Comparison of ENCODE assay signal across 22 cellular contexts in genomic region chr2:132984731-132985130, GRCh38.
"Had no signal": no experiment of that assay in that cellular context is flagged by ENCODE, and none has a peak within 500 bp of the region (broad histone marks: within the 10 kb centered on the region; RNA-seq: fewer than 3 reads in every experiment).

No MANE protein-coding gene starts in this region.

- H3K4me3 ChIP-seq: ascending aorta, coronary artery, dorsolateral prefrontal cortex, suprapubic skin, tibial artery had no signal

- H3K9me3 Mint-ChIP-seq: activated B cell treated with CpG ODN at 0.5 μM for 24 hours; activated CD8-positive, alpha-beta T cell treated with anti-CD3 and anti-CD28 coated beads for 36 hours; activated T-helper 2 cell treated with anti-CD3 and anti-CD28 coated beads, Interferon-gamma antibody, Interleukin-2, Interleukin-4, amounts not matched to agents 10 μg/mL and 5 μg/mL and 100 μg/mL, durations not matched to agents 14 hours and 24 hours and 36 hours; T-helper 2 cell treated with Interferon-gamma antibody and Interleukin-4, amounts not matched to agents 5 μg/mL and 100 μg/mL, for 36 hours had no signal

- ATAC-seq: activated CD8-positive, alpha-beta T cell treated with anti-CD3 and anti-CD28 coated beads for 36 hours; activated naive CD4-positive, alpha-beta T cell treated with anti-CD3 and anti-CD28 coated beads, Interleukin-2, amount 50 U/mL, for 72 hours; left ventricle myocardium superior had no signal

- DNase-seq: activated B cell treated with CpG ODN at 0.5 μM for 24 hours; activated CD4-positive, alpha-beta T cell treated with anti-CD3 and anti-CD28 coated beads, Interleukin-2, amount 50 U/mL, for 1 hour; activated CD8-positive, alpha-beta T cell treated with anti-CD3 and anti-CD28 coated beads for 36 hours; activated T-cell treated with anti-CD3 and anti-CD28 coated beads, Interleukin-2, amount 50 U/mL, for 48 hours; brain microvascular endothelial cell; dorsolateral prefrontal cortex; effector memory CD4-positive, alpha-beta T cell; left ventricle myocardium superior; mammary epithelial cell; naive B cell; retina; stimulated activated CD4-positive, alpha-beta T cell treated with anti-CD3 and anti-CD28 coated beads, Interleukin-15, amount 100 ng/mL, for 24 hours; stimulated activated naive CD4-positive, alpha-beta T cell; T-helper 1 cell; tibial artery had no signal

- H3K27ac ChIP-seq: ascending aorta, brain microvascular endothelial cell, coronary artery, dorsolateral prefrontal cortex, suprapubic skin, tibial artery had no signal

- FAIRE-seq: frontal cortex had no signal

- H3K36me3 Mint-ChIP-seq: activated naive CD4-positive, alpha-beta T cell treated with anti-CD3 and anti-CD28 coated beads, Interleukin-2, amount 50 U/mL, for 72 hours; naive B cell had no signal

- H3K27me3 ChIP-seq: ascending aorta, brain microvascular endothelial cell, dorsolateral prefrontal cortex, suprapubic skin had no signal

- H3K4me1 ChIP-seq: ascending aorta, suprapubic skin, tibial artery had no signal

- H3K36me3 ChIP-seq: ascending aorta, brain microvascular endothelial cell, suprapubic skin, tibial artery had no signal

- H3K4me1 Mint-ChIP-seq: activated B cell treated with CpG ODN at 0.5 μM for 24 hours, naive B cell had no signal

- H3K4me3 Mint-ChIP-seq: activated B cell treated with CpG ODN at 0.5 μM for 24 hours; activated CD8-positive, alpha-beta T cell treated with anti-CD3 and anti-CD28 coated beads for 36 hours; naive B cell; T-helper 2 cell treated with Interferon-gamma antibody and Interleukin-4, amounts not matched to agents 5 μg/mL and 100 μg/mL, for 36 hours had no signal

- H3K27ac Mint-ChIP-seq: activated B cell treated with CpG ODN at 0.5 μM for 24 hours; activated CD8-positive, alpha-beta T cell treated with anti-CD3 and anti-CD28 coated beads for 36 hours; activated naive CD4-positive, alpha-beta T cell treated with anti-CD3 and anti-CD28 coated beads, Interleukin-2, amount 50 U/mL, for 72 hours; activated T-helper 2 cell treated with anti-CD3 and anti-CD28 coated beads, Interferon-gamma antibody, Interleukin-2, Interleukin-4, amounts not matched to agents 10 μg/mL and 5 μg/mL and 100 μg/mL, durations not matched to agents 14 hours and 24 hours and 36 hours; T-helper 2 cell treated with Interferon-gamma antibody and Interleukin-4, amounts not matched to agents 5 μg/mL and 100 μg/mL, for 36 hours had no signal

- H3K27me3 Mint-ChIP-seq: activated B cell treated with CpG ODN at 0.5 μM for 24 hours; activated CD8-positive, alpha-beta T cell treated with anti-CD3 and anti-CD28 coated beads for 36 hours; naive B cell had no signal

- H3K9me3 ChIP-seq: ascending aorta, suprapubic skin, tibial artery had no signal
